In genomic region chr15:58749532-58750337, GRCh38 we compare ENCODE assay signal across 1 cellular context.
TF ChIP-seq lines count a peak whose summit lies in the region.

ADAM10 (minus strand) TSS chr15:58749707; CDS start chr15:58749534, 173 bp downstream.

TF ChIP-seq in GM12878, 131 proteins besides CTCF, POLR2A, EP300 and RAD21 (continued from another document and continues in another):
- TF ChIP-seq ZBTB11 (CRISPR knock-in tag; IDR thresholded peaks at IDR 0.05) (no peak), ZZZ3 (IDR thresholded peaks at IDR 0.05; ENCODE audit: control insufficient read depth, insufficient read length, low read depth) (no peak), BCL11A (IDR thresholded peaks at IDR 0.05; ENCODE audit: low read depth, low read length) (no peak), ZBTB4 (CRISPR knock-in tag; IDR thresholded peaks at IDR 0.05) (no peak), IRF5 (IDR thresholded peaks at IDR 0.05; ENCODE audit: borderline replicate concordance) (no peak), ASH2L (IDR thresholded peaks at IDR 0.05; ENCODE audit: borderline replicate concordance, low read depth) (0 out of 2 replicates have a peak, but pooled peaks have one; percentile 29), RUNX3 (IDR thresholded peaks at IDR 0.05; ENCODE audit: low read length) (no peak), TCF12 (IDR thresholded peaks at IDR 0.05; ENCODE audit: low read depth, low read length) (peak; percentile 51; the same call in 1 of the 2 replicates), PKNOX1 (IDR thresholded peaks at IDR 0.05) (no peak), GABPA (IDR thresholded peaks at IDR 0.05; ENCODE audit: low read depth) (no peak; the same call in 1 of the 2 replicates), CBX5 (IDR thresholded peaks at IDR 0.05; ENCODE audit: low read depth) (no peak), PAX8 (IDR thresholded peaks at IDR 0.05) (no peak), CHD4 (IDR thresholded peaks at IDR 0.05) (no peak), MEF2B (IDR thresholded peaks at IDR 0.05; ENCODE audit: partially characterized antibody, poor library complexity, severe bottlenecking) (no peak), SPI1 (IDR thresholded peaks at IDR 0.05; ENCODE audit: borderline replicate concordance, insufficient read depth, low read depth, low read length) (no peak), SMAD1 (IDR thresholded peaks at IDR 0.05; ENCODE audit: low read depth, partially characterized antibody) (no peak), JUNB (IDR thresholded peaks at IDR 0.05) (no peak), IKZF2 (IDR thresholded peaks at IDR 0.05) (peak; percentile 81 to 85), ATF3 (IDR thresholded peaks at IDR 0.05; ENCODE audit: borderline replicate concordance, extremely low read depth, low read depth, low read length) (peak; percentile 75; the same call in 1 of the 2 replicates), ATF2 (IDR thresholded peaks at IDR 0.05; ENCODE audit: low read length) (no peak), HDAC6 (IDR thresholded peaks at IDR 0.05; ENCODE audit: unreplicated experiment) (no peak), YBX1 (IDR thresholded peaks at IDR 0.05) (no peak), RCOR1 (conservative IDR thresholded peaks at IDR 0.05; ENCODE audit: low read depth, low read length) (no peak), POLR2AphosphoS2 (IDR thresholded peaks at IDR 0.05; ENCODE audit: low read depth, low read length) (no peak), SMAD5 (IDR thresholded peaks at IDR 0.05; ENCODE audit: low read depth) (no peak), STAT3 (IDR thresholded peaks at IDR 0.05; ENCODE audit: low read depth, low read length) (no peak), ESRRA (IDR thresholded peaks at IDR 0.05; ENCODE audit: low read length) (no peak), EGR1 (IDR thresholded peaks at IDR 0.05; ENCODE audit: borderline replicate concordance in 1 of 2, low read depth in 2 of 2, low read length in 2 of 2) (peak in 1 of 2 experiments; percentile 6; a peak in 1 of 3 replicates), ZNF687 (IDR thresholded peaks at IDR 0.05) (no peak), NKRF (conservative IDR thresholded peaks at IDR 0.05) (no peak; the same call in none of the 2 replicates), TCF7 (IDR thresholded peaks at IDR 0.05; ENCODE audit: borderline replicate concordance) (no peak), E2F4 (IDR thresholded peaks at IDR 0.05; ENCODE audit: low read depth, low read length) (no peak), DPF2 (IDR thresholded peaks at IDR 0.05) (no peak), NBN (IDR thresholded peaks at IDR 0.05) (peak; percentile 87), SREBF2 (IDR thresholded peaks at IDR 0.05; ENCODE audit: low read length) (no peak), CHD1 (IDR thresholded peaks at IDR 0.05; ENCODE audit: low read depth, low read length) (no peak), LARP7 (IDR thresholded peaks at IDR 0.05) (0 out of 2 replicates have a peak, but pooled peaks have one; percentile 0), RBBP5 (conservative IDR thresholded peaks at IDR 0.05) (no peak), CHD2 (IDR thresholded peaks at IDR 0.05; ENCODE audit: borderline replicate concordance, low read depth, low read length) (peak; percentile 45; the same call in 1 of the 2 replicates), SP1 (IDR thresholded peaks at IDR 0.05; ENCODE audit: low read depth, low read length) (peak; percentile 11), ZBED1 (IDR thresholded peaks at IDR 0.05; ENCODE audit: borderline replicate concordance) (no peak)
